13 cellular contexts compared by ENCODE assay signal in genomic region chr6:167046861-167047495, GRCh38. TPM values are rescaled to one million over a fixed set of nuclear protein-coding genes. Genes with fewer than 3 reads are reported as not detected.
A peak's percentile ranks its signal among the peaks of the same experiment; 100 is the strongest.
DNase-seq lines count a peak whose midpoint lies in the region; ATAC-seq lines count a peak whose summit lies in the region.
"Had no signal": no experiment of that assay in that cellular context is flagged by ENCODE, and none has a peak within 500 bp of the region (broad histone marks: within the 10 kb centered on the region; RNA-seq: fewer than 3 reads in every experiment).

No MANE protein-coding gene starts in this region.

- intact Hi-C loops in activated CD4-positive, alpha-beta T cell treated with anti-CD3 and anti-CD28 coated beads for 36 hours (cut with DNase I, micrococcal nuclease): loop anchor here (1.0 to 5.0 kb wide), 7 partner anchors 48 to 305 kb away; partner anchors contain the start of gene CEP43 (in 2 of the 2)

- H3K4me3 Mint-ChIP-seq in activated CD4-positive, alpha-beta T cell treated with anti-CD3 and anti-CD28 coated beads for 36 hours: peak overlapping the region; percentile 24
- H3K4me3 Mint-ChIP-seq in T-helper 17 cell: peak overlapping the region; percentile 84

- no peak for DNase-seq in activated CD4-positive, alpha-beta T cell treated with anti-CD3 and anti-CD28 coated beads for 36 hours
- DNase-seq in activated CD4-positive, alpha-beta T cell treated with anti-CD3 and anti-CD28 coated beads, Interleukin-2, amount 50 U/mL, for 48 hours: no peak
- DNase-seq in T-helper 17 cell (no peak), left lobe of liver (ENCODE audit: low spot score) (no peak), AG08396 (ENCODE audit: low spot score) (no peak)
- DNase-seq in stimulated activated CD4-positive, alpha-beta T cell treated with anti-CD3 and anti-CD28 coated beads, Interleukin-4, amount 100 ng/mL, for 24 hours: no peak
- DNase-seq: mammary epithelial cell, NCI-H2171, SK-N-SH had no signal

- no peak overlapping the region for H3K4me3 ChIP-seq in skin epidermis
- H3K4me3 ChIP-seq: suprapubic skin had no signal

- POLR2A ChIA-PET in activated CD4-positive, alpha-beta T cell treated with anti-CD3 and anti-CD28 coated beads for 36 hours (lab: Charles Lee): interaction anchor here (0.6 to 1.9 kb wide), 8 partner anchors 33 to 305 kb away, joined by 3 to 10 read pairs (median 6); partner anchors contain the start of gene CEP43

- CTCF ChIA-PET in activated CD4-positive, alpha-beta T cell treated with anti-CD3 and anti-CD28 coated beads for 36 hours (lab: Charles Lee): interaction anchor here (0.6 to 1.7 kb wide), 10 partner anchors 9 to 324 kb away, joined by 3 to 9 read pairs (median 4); partner anchors contain the start of gene CEP43

- H3K27ac Mint-ChIP-seq in activated CD4-positive, alpha-beta T cell treated with anti-CD3 and anti-CD28 coated beads for 36 hours: peak overlapping the region; percentile 88
- peak overlapping the region; percentile 99 for H3K27ac Mint-ChIP-seq in T-helper 17 cell

- peak; percentile 10 for ATAC-seq in activated CD4-positive, alpha-beta T cell treated with anti-CD3 and anti-CD28 coated beads for 36 hours
- ATAC-seq in HG02798 (IDR thresholded peaks at IDR 0.05; ENCODE audit: poor library complexity, unreplicated experiment) (peak; percentile 2), T-helper 17 cell (peak; percentile 49), left lobe of liver (no peak)

- H3K9me3 ChIP-seq in T-helper 17 cell (ENCODE audit: control insufficient read depth, low read length, poor library complexity, severe bottlenecking): no peaks in the 10 kb centered on the region
- H3K9me3 ChIP-seq: SK-N-SH, suprapubic skin had no signal

- peak overlapping the region in 11 of 21 experiments; percentile 18 to 80 (median 48) for H3K27ac ChIP-seq in skin epidermis
- H3K27ac ChIP-seq: suprapubic skin had no signal

- peaks cover 11% of the 10 kb centered on the region for H3K36me3 Mint-ChIP-seq in activated CD4-positive, alpha-beta T cell treated with anti-CD3 and anti-CD28 coated beads for 36 hours (ENCODE audit: low read depth)
- H3K36me3 Mint-ChIP-seq in T-helper 17 cell (ENCODE audit: low read depth): peaks cover 4% of the 10 kb centered on the region

- peaks cover 45% of the 10 kb centered on the region for H3K4me1 Mint-ChIP-seq in activated CD4-positive, alpha-beta T cell treated with anti-CD3 and anti-CD28 coated beads for 36 hours
- H3K4me1 Mint-ChIP-seq in T-helper 17 cell: peaks cover 41% of the 10 kb centered on the region

- no peaks in the 10 kb centered on the region for H3K27me3 Mint-ChIP-seq in activated CD4-positive, alpha-beta T cell treated with anti-CD3 and anti-CD28 coated beads for 36 hours
- no peaks in the 10 kb centered on the region for H3K27me3 Mint-ChIP-seq in T-helper 17 cell

- H3K9me3 Mint-ChIP-seq in activated CD4-positive, alpha-beta T cell treated with anti-CD3 and anti-CD28 coated beads for 36 hours (ENCODE audit: low read depth): no peaks in the 10 kb centered on the region
- H3K9me3 Mint-ChIP-seq: activated naive CD4-positive, alpha-beta T cell treated with anti-CD3 and anti-CD28 coated beads, Interleukin-2, amount 50 U/mL, for 72 hours had no signal

RNA-seq across cellular contexts. Expression of gene CEP43, which starts 47.8 kb away (rescaled TPM):
- 10 to 100 TPM; 19.9 to 20.0 TPM for total RNA-seq in activated CD4-positive, alpha-beta T cell treated with anti-CD3 and anti-CD28 coated beads for 36 hours
- total RNA-seq in T-helper 17 cell (10 to 100 TPM; 19.8 to 24.0 TPM), left lobe of liver (17.7 TPM)
